Comparison of ENCODE assay signal across 8 cellular contexts in the genomic region with DNA sequence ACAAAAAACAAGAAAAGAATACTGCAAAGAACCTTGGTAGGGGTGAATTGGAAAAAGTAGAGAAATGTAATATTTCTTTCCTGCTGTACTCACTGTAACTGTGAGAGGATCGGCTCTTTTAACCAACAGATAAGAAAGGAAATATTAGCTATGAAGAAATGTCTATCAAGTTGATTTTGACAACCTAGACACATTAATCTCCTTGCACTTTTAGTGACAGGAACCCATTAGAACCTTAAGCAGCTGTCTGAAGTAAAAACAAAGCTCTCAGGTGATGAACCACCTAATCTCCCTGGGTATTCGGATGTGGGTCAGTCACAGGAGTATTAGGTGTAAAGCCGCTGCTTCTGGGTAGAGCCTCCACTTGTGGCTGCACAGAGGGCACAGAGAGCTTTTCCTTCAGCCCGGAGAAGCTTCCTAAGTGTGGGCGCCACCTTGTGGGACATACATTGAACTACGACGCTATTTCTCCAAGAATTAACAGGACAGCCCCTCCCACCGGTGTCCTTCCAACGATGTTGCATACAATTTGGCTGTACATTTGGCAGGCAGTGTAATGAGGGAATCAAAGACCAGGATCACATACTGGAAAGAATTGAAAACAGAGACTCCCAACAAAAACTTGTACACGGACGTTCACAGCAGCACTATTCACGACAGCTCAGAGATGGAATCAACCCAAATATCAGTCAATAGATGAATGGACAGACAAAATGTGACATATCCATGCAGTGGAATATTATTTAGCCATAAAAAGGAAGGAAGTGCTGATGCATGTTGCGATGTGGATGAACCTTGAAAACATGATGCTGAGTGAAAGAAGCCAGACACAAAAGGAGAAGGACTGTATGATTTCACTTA. TPM values are rescaled to one million over a fixed set of nuclear protein-coding genes. Genes with fewer than 3 reads are reported as not detected.
DNase-seq lines count a peak whose midpoint lies in the region; ATAC-seq, FAIRE-seq and TF ChIP-seq lines count a peak whose summit lies in the region.

No MANE protein-coding gene starts in this region.

- H3K79me2 ChIP-seq in DOHH2 (ENCODE audit: control insufficient read depth, low read length): no peaks in the 10 kb centered on the region

- FAIRE-seq in kidney (lab: Jason Lieb, UNC): no peak

- peaks cover 12% of the 10 kb centered on the region for H3K4me1 ChIP-seq in DOHH2 (ENCODE audit: control insufficient read depth, low read length)
- H3K4me1 ChIP-seq in kidney (ENCODE audit: control insufficient read depth in 1 of 2, insufficient read depth in 1 of 2, low read depth in 1 of 2, low read length in 2 of 2): no peaks in the 10 kb centered on the region

- ATAC-seq in HG03097 (IDR thresholded peaks at IDR 0.05; ENCODE audit: low FRiP score, unreplicated experiment) (peak; percentile 68), HG03571 (IDR thresholded peaks at IDR 0.05; ENCODE audit: unreplicated experiment) (no peak)

- DNase-seq in NCI-H446 (lab: John Stamatoyannopoulos, UW) (peak; percentile 68 to 82), caudate nucleus (lab: John Stamatoyannopoulos, UW) (peak in 57 of 61 donors; percentile 2 to 84 (median 44)), kidney (no peak)
- DNase-seq in activated CD4-positive, CD25-positive, alpha-beta regulatory T cell (lab: John Stamatoyannopoulos, UW): peak; percentile 8 to 32 (median 24)
- peak; percentile 17 to 33 for DNase-seq in stimulated activated CD4-positive, alpha-beta T cell treated with anti-CD3 and anti-CD28 coated beads, Interleukin-1b, Interleukin-23, amount 100 ng/mL, for 1 hour (ENCODE audit: low read depth in 2 of 2)

- H3K27me3 ChIP-seq in DOHH2 (ENCODE audit: control insufficient read depth, low read length): no peaks in the 10 kb centered on the region; the same call in 1 of the 2 replicates

- peak overlapping the region; percentile 41 for H3K4me2 ChIP-seq in DOHH2 (ENCODE audit: low read length)

- H3K4me3 ChIP-seq in DOHH2 (ENCODE audit: low read length) (no peak overlapping the region), kidney (ENCODE audit: low read length in 2 of 2) (no peak overlapping the region)

- H3K9ac ChIP-seq in kidney (ENCODE audit: low read length in 2 of 2): no peak overlapping the region

- intact Hi-C loops in kidney (cut with DNase I): no loop called here

- TF ChIP-seq CTCF in DOHH2 (IDR thresholded peaks at IDR 0.05; ENCODE audit: low read depth, low read length, poor library complexity, severe bottlenecking): peak; percentile 91
- TF ChIP-seq CTCF in kidney (IDR thresholded peaks at IDR 0.05; ENCODE audit: borderline replicate concordance, extremely low read depth, insufficient read depth): peak; percentile 92

- peaks cover 3% of the 10 kb centered on the region; the same call in 1 of the 2 replicates for H3K36me3 ChIP-seq in DOHH2 (ENCODE audit: control insufficient read depth, low read length)
- peaks cover 12 to 24% of the 10 kb centered on the region in 2 donors for H3K36me3 ChIP-seq in kidney (ENCODE audit: control insufficient read depth in 1 of 2, insufficient read depth in 2 of 2, low read length in 2 of 2)

- H3K9me3 ChIP-seq in DOHH2 (ENCODE audit: control insufficient read depth, insufficient read depth, low read length) (no peaks in the 10 kb centered on the region), kidney (ENCODE audit: control insufficient read depth in 1 of 2, low read length in 2 of 2) (no peaks in the 10 kb centered on the region)

- no peaks in the 10 kb centered on the region for H3K9me2 ChIP-seq in DOHH2 (replicated peaks; ENCODE audit: control insufficient read depth, low read length)

- H3K27ac ChIP-seq in DOHH2 (ENCODE audit: low read depth, low read length): no peak overlapping the region
- H3K27ac ChIP-seq in caudate nucleus (ENCODE audit: low read depth, low read length): no peak overlapping the region
- no peak overlapping the region for H3K27ac ChIP-seq in kidney (ENCODE audit: low read depth in 2 of 2, low read length in 2 of 2)

- no peaks in the 10 kb centered on the region; the same call in 1 of the 2 replicates for H3F3A ChIP-seq in DOHH2 (ENCODE audit: control insufficient read depth, insufficient read depth)

- H4K20me1 ChIP-seq in DOHH2 (ENCODE audit: control insufficient read depth, insufficient read depth, low read depth, low read length): no peaks in the 10 kb centered on the region

RNA-seq across cellular contexts. Expression of a gene that starts 28.9 kb away (rescaled TPM):
- total RNA-seq in kidney: 45.7 TPM
- 20.5 TPM for polyA plus RNA-seq in kidney (ENCODE audit: insufficient read depth, low read depth, low replicate concordance)

RNA-seq across cellular contexts. Expression of a gene that starts 46.4 kb away (rescaled TPM):
- 178 TPM for total RNA-seq in kidney
- 318 TPM for polyA plus RNA-seq in kidney (ENCODE audit: insufficient read depth, low read depth, low replicate concordance)
